ENCODE assay signal across 16 cellular contexts in the genomic region with DNA sequence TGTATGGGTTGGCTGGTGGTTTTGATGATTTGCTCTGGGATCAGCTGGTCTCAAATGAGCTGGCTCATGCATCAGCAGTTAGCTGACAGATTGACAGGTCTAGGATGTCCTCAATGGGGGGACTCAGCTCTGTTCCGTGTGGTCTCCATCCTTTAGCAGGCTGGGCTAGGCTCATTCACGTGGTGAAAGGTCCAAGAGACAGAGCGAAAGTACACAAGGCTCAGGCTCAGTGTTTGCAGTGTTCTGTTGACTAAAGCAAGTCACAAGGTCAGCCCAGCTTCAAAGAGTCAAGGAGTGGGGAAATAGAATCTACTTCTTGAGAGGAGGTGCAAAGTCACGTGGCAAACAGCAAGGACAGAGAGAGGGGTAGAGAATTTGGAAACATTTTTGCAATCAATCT.
DNase-seq lines count a peak whose midpoint lies in the region; ATAC-seq, FAIRE-seq and TF ChIP-seq lines count a peak whose summit lies in the region.
"Had no signal": no experiment of that assay in that cellular context is flagged by ENCODE, and none has a peak within 500 bp of the region (broad histone marks: within the 10 kb centered on the region; RNA-seq: fewer than 3 reads in every experiment).

No MANE protein-coding gene starts in this region.

- H3K36me3 ChIP-seq in body of pancreas (replicated peaks in 1 of 2; ENCODE audit: insufficient read depth in 1 of 2, low read depth in 2 of 2) = no peaks in the 10 kb centered on the region
- no peaks in the 10 kb centered on the region for H3K36me3 ChIP-seq in HepG2 (replicated peaks in 1 of 2; ENCODE audit: control insufficient read depth in 1 of 2, insufficient read depth in 2 of 2, low read length in 2 of 2)
- H3K36me3 ChIP-seq: BLaER1 had no signal

- no peaks in the 10 kb centered on the region for H4K20me1 ChIP-seq in HepG2 (ENCODE audit: insufficient read depth, low read length)
- H4K20me1 ChIP-seq: BLaER1 had no signal

- DNase-seq in HuH-7 (ENCODE audit: low spot score) (peak; percentile 13), body of pancreas (peak in 3 of 4 donors; percentile 11 to 44 (median 34)), HepG2 (ENCODE audit: low spot score) (peak; percentile 90), GDM1 (lab: John Stamatoyannopoulos, UW) (no peak), left ventricle myocardium superior (no peak)
- DNase-seq: 8988T; AML-193; Caco-2; CD8-positive, alpha-beta memory T cell; HCEC 1CT; HFFc6 had no signal

- H3K4me2 ChIP-seq in HepG2 (ENCODE audit: low read depth, low read length) = peak overlapping the region; percentile 41
- H3K4me2 ChIP-seq: BLaER1 had no signal

- TF ChIP-seq POLR2A in body of pancreas (IDR thresholded peaks at IDR 0.05) (no peak), HepG2 (IDR thresholded peaks at IDR 0.05; ENCODE audit: insufficient read depth in 1 of 2, low read depth in 2 of 2, low read length in 2 of 2) (no peak)

- TF ChIP-seq CTCF in body of pancreas (IDR thresholded peaks at IDR 0.05) = no peak
- no peak for TF ChIP-seq CTCF in HepG2 (CRISPR knock-in tag; IDR thresholded peaks at IDR 0.05)

- H3K4me1 Mint-ChIP-seq in stimulated activated memory B cell treated with anti-CD40 and anti-IgM and Interleukin-4, amounts not matched to agents 10 μg/mL and 1 μg/mL and 100 μg/mL, for 72 hours = no peaks in the 10 kb centered on the region

- CTCF ChIA-PET in HepG2 (lab: Yijun Ruan, JAX; ENCODE audit: low intra/inter-chr PET ratio, low total read pairs) = no interaction called here

- H3K27ac Mint-ChIP-seq in stimulated activated memory B cell treated with anti-CD40 and anti-IgM and Interleukin-4, amounts not matched to agents 10 μg/mL and 1 μg/mL and 100 μg/mL, for 72 hours = no peak overlapping the region
- H3K27ac Mint-ChIP-seq: HFFc6 had no signal

- H3K27me3 Mint-ChIP-seq in stimulated activated memory B cell treated with anti-CD40 and anti-IgM and Interleukin-4, amounts not matched to agents 10 μg/mL and 1 μg/mL and 100 μg/mL, for 72 hours = peaks cover 8% of the 10 kb centered on the region
- H3K27me3 Mint-ChIP-seq: CD8-positive, alpha-beta memory T cell had no signal

- H3K27ac ChIP-seq in body of pancreas (no peak overlapping the region), HepG2 (ENCODE audit: extremely low read length, insufficient read depth, low read length) (peak overlapping the region; percentile 47)
- H3K27ac ChIP-seq: BLaER1 had no signal

- TF ChIP-seq EP300 in HepG2 (IDR thresholded peaks at IDR 0.05; ENCODE audit: low read depth in 2 of 2, low read length in 2 of 2) = peak in 1 of 2 experiments; percentile 93; a peak in 2 of 4 replicates
- peak; percentile 89; the same call in 1 of the 2 replicates for TF ChIP-seq EP300 in HepG2 (CRISPR knock-in tag; IDR thresholded peaks at IDR 0.05; ENCODE audit: borderline replicate concordance)

- ATAC-seq in body of pancreas (no peak), HepG2 (peak; percentile 100), GM21360 (IDR thresholded peaks at IDR 0.05; ENCODE audit: unreplicated experiment) (no peak), left ventricle myocardium superior (no peak)
- peak; percentile 24 for ATAC-seq in stimulated activated memory B cell treated with anti-CD40 and anti-IgM and Interleukin-4, amounts not matched to agents 10 μg/mL and 1 μg/mL and 100 μg/mL, for 72 hours

- H3K27me3 ChIP-seq in body of pancreas (no peaks in the 10 kb centered on the region), HepG2 (ENCODE audit: control insufficient read depth in 1 of 2, insufficient read depth in 2 of 2, low read length in 2 of 2) (no peaks in the 10 kb centered on the region)
- H3K27me3 ChIP-seq: BLaER1 had no signal

- BruUV-seq in HepG2 (replicated peaks; lab: Mats Ljungman, UMichigan) = no TSS peak

- H3K4me3 ChIP-seq in body of pancreas (no peak overlapping the region), HepG2 (replicated peaks in 1 of 3; ENCODE audit: insufficient read depth in 1 of 3, low read depth in 2 of 3, low read length in 3 of 3) (no peak overlapping the region)
- H3K4me3 ChIP-seq: BLaER1 had no signal

- no peak overlapping the region for H3K4me3 Mint-ChIP-seq in stimulated activated memory B cell treated with anti-CD40 and anti-IgM and Interleukin-4, amounts not matched to agents 10 μg/mL and 1 μg/mL and 100 μg/mL, for 72 hours
- H3K4me3 Mint-ChIP-seq: CD8-positive, alpha-beta memory T cell; HFFc6 had no signal

- H3K36me3 Mint-ChIP-seq in stimulated activated memory B cell treated with anti-CD40 and anti-IgM and Interleukin-4, amounts not matched to agents 10 μg/mL and 1 μg/mL and 100 μg/mL, for 72 hours = no peaks in the 10 kb centered on the region

- H3K4me1 ChIP-seq in body of pancreas = no peaks in the 10 kb centered on the region
- peaks cover 38% of the 10 kb centered on the region for H3K4me1 ChIP-seq in HepG2 (ENCODE audit: insufficient read depth, low read length)
- H3K4me1 ChIP-seq: BLaER1, Caco-2 had no signal

- H3K9ac ChIP-seq in HepG2 (ENCODE audit: insufficient read depth, low read depth, low read length) = no peak overlapping the region
- H3K9ac ChIP-seq: BLaER1 had no signal

- TF ChIP-seq RAD21 in HepG2 (CRISPR knock-in tag; IDR thresholded peaks at IDR 0.05) = no peak

- H3K9me3 ChIP-seq in body of pancreas (no peaks in the 10 kb centered on the region), HepG2 (ENCODE audit: low read length) (no peaks in the 10 kb centered on the region)
- H3K9me3 ChIP-seq: BLaER1, Caco-2 had no signal

- in situ Hi-C loops in HepG2 (cut with HindIII; ENCODE audit: extremely low pct_ligation_motif_present, low pct_unique_long_range_greater_than_20kb) = no loop called here

- intact Hi-C loops in body of pancreas (cut with DNase I) (no loop called here), HepG2 (cut with micrococcal nuclease; ENCODE audit: unreplicated experiment) (loop anchor here (2.0 to 10.0 kb wide), 3 partner anchors 20 to 230 kb away; a partner anchor contains a TSS), left ventricle myocardium superior (cut with micrococcal nuclease) (no loop called here)

- POLR2A ChIA-PET in HepG2 (lab: Yijun Ruan, JAX) = interaction anchor here (0.6 to 1.8 kb wide), 5 partner anchors 14 to 234 kb away, joined by 3 to 9 read pairs (median 6); a partner anchor contains a TSS

- H3K79me2 ChIP-seq in HepG2 (ENCODE audit: insufficient read depth, low read length) = no peaks in the 10 kb centered on the region

- 19 to 61% methylated on average over 4 of the region's 4 CpGs for WGBS in body of pancreas, 2 donors
- WGBS in HepG2 (ENCODE audit: low lambda C conversion rate) = 4% methylated on average over 4 of the region's 4 CpGs

- FAIRE-seq in HepG2 (lab: Jason Lieb, UNC) = peak; percentile 95
- FAIRE-seq: GM12891, HTR-8/SVneo had no signal

- no peaks in the 10 kb centered on the region for H3K9me3 Mint-ChIP-seq in stimulated activated memory B cell treated with anti-CD40 and anti-IgM and Interleukin-4, amounts not matched to agents 10 μg/mL and 1 μg/mL and 100 μg/mL, for 72 hours
- H3K9me3 Mint-ChIP-seq: CD8-positive, alpha-beta memory T cell had no signal

- no peak overlapping the region for H2AFZ ChIP-seq in HepG2 (ENCODE audit: low read length)

TF ChIP-seq in HepG2, 621 proteins besides CTCF, POLR2A, EP300 and RAD21 (continues in another document):
- no peak for TF ChIP-seq ZNF20 (CRISPR knock-in tag; IDR thresholded peaks at IDR 0.05)
- peak; percentile 82; the same call in 1 of the 2 replicates for TF ChIP-seq ZBTB20 (CRISPR knock-in tag; IDR thresholded peaks at IDR 0.05; ENCODE audit: borderline replicate concordance, low read depth)
- TF ChIP-seq IRX3 (CRISPR knock-in tag; IDR thresholded peaks at IDR 0.05; ENCODE audit: borderline replicate concordance, low read depth) = no peak
- TF ChIP-seq TP53 (CRISPR knock-in tag; conservative IDR thresholded peaks at IDR 0.05) = no peak
- no peak for TF ChIP-seq TBL1XR1 (IDR thresholded peaks at IDR 0.05; ENCODE audit: borderline replicate concordance, low read length, partially characterized antibody)
- no peak for TF ChIP-seq ZNF720 (CRISPR knock-in tag; IDR thresholded peaks at IDR 0.05)
- TF ChIP-seq, protein P1, sequence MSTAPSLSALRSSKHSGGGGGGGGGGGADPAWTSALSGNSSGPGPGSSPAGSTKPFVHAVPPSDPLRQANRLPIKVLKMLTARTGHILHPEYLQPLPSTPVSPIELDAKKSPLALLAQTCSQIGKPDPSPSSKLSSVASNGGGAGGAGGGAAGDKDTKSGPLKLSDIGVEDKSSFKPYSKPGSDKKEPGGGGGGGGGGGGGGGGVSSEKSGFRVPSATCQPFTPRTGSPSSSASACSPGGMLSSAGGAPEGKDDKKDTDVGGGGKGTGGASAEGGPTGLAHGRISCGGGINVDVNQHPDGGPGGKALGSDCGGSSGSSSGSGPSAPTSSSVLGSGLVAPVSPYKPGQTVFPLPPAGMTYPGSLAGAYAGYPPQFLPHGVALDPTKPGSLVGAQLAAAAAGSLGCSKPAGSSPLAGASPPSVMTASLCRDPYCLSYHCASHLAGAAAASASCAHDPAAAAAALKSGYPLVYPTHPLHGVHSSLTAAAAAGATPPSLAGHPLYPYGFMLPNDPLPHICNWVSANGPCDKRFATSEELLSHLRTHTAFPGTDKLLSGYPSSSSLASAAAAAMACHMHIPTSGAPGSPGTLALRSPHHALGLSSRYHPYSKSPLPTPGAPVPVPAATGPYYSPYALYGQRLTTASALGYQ (CRISPR knock-in tag; IDR thresholded peaks at IDR 0.05) = peak; percentile 80
- TF ChIP-seq KLF15 (CRISPR knock-in tag; IDR thresholded peaks at IDR 0.05; ENCODE audit: borderline replicate concordance) = no peak
- TF ChIP-seq AHR (CRISPR knock-in tag; IDR thresholded peaks at IDR 0.05) = no peak
- TF ChIP-seq, protein P2, sequence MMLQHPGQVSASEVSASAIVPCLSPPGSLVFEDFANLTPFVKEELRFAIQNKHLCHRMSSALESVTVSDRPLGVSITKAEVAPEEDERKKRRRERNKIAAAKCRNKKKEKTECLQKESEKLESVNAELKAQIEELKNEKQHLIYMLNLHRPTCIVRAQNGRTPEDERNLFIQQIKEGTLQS (CRISPR knock-in tag; IDR thresholded peaks at IDR 0.05) = no peak
- TF ChIP-seq ATAD3A (CRISPR knock-in tag; IDR thresholded peaks at IDR 0.05) = no peak
- peak; percentile 65 for TF ChIP-seq ZNF501 (CRISPR knock-in tag; IDR thresholded peaks at IDR 0.05)
- no peak for TF ChIP-seq U2AF1 (optimal IDR thresholded peaks at IDR 0.05; ENCODE audit: low read depth, low read length)
- no peak for TF ChIP-seq PCBP2 (optimal IDR thresholded peaks at IDR 0.05; ENCODE audit: low read depth, low read length, poor library complexity, severe bottlenecking)
- no peak for TF ChIP-seq ZNF282 (IDR thresholded peaks at IDR 0.05; ENCODE audit: partially characterized antibody)
- TF ChIP-seq RBM22 (optimal IDR thresholded peaks at IDR 0.05; ENCODE audit: low read length) = no peak
- TF ChIP-seq ZNF441 (CRISPR knock-in tag; IDR thresholded peaks at IDR 0.05; ENCODE audit: borderline replicate concordance) = peak; percentile 96
- no peak for TF ChIP-seq SMAD1 (CRISPR knock-in tag; IDR thresholded peaks at IDR 0.05; ENCODE audit: borderline replicate concordance, low read depth)
- no peak for TF ChIP-seq HOXA7 (CRISPR knock-in tag; IDR thresholded peaks at IDR 0.05)
- no peak for TF ChIP-seq MBD4 (IDR thresholded peaks at IDR 0.05; ENCODE audit: borderline replicate concordance, low read length)
- TF ChIP-seq RXRA (CRISPR knock-in tag; IDR thresholded peaks at IDR 0.05) = peak; percentile 90

Comparison
In these comparisons a context has a peak if more than half of its experiments do, and no peak if none do; other contexts are left out.
1. DNase-seq: peak in HuH-7 (single experiment), body of pancreas (3 of 4) and HepG2 (single experiment); none in GDM1 (single experiment) and left ventricle myocardium superior (single experiment).
2. ATAC-seq: peak in HepG2 (single experiment) and stimulated activated memory B cell treated with anti-CD40 and anti-IgM and Interleukin-4, amounts not matched to agents 10 μg/mL and 1 μg/mL and 100 μg/mL, for 72 hours (single experiment); none in body of pancreas (single experiment), GM21360 (single experiment) and left ventricle myocardium superior (single experiment).